ENCODE assay signal across 22 cellular contexts in the genomic region with DNA sequence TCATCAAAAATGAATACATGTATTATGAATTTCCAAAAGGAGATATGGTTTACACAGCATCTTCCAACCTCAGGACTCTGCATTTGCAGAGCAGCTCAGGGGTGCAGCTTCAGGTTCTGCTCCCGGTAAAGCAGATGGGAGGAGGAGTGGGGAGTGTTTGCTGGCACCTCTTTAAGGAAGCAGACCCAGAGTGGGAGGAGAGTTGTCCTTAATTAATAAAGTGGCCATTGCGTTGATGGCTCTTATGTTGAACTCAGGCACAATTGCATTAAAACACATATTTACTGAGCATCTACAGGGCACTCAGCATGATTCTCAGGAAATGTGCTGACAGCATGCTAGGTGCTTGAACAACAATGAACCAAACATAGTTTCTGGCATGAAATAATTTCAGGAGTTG.
"Had no signal": no experiment of that assay in that cellular context is flagged by ENCODE, and none has a peak within 500 bp of the region (broad histone marks: within the 10 kb centered on the region; RNA-seq: fewer than 3 reads in every experiment).

No MANE protein-coding gene starts in this region.

- H3K4me1 ChIP-seq: gastrocnemius medialis, psoas muscle, right lobe of liver, suprapubic skin, tibial artery had no signal

- H3K36me3 Mint-ChIP-seq: naive B cell; stimulated activated effector memory CD8-positive, alpha-beta T cell treated with anti-CD3 and anti-CD28 coated beads, Interleukin-12 subunit alpha, Interleukin-12 subunit beta, amount 100 ng/mL, for 72 hours had no signal

- H3K9me3 ChIP-seq: esophagus muscularis mucosa, gastrocnemius medialis, heart right ventricle, left ventricle myocardium inferior, neutrophil, psoas muscle, right lobe of liver, suprapubic skin, tibial artery, upper lobe of left lung, vagina had no signal

- FAIRE-seq: keratinocyte had no signal

- H3K27ac Mint-ChIP-seq: effector memory CD8-positive, alpha-beta T cell; naive B cell; stimulated activated effector memory CD8-positive, alpha-beta T cell treated with anti-CD3 and anti-CD28 coated beads, Interleukin-12 subunit alpha, Interleukin-12 subunit beta, amount 100 ng/mL, for 72 hours had no signal

- H3K27ac ChIP-seq: epithelial cell of prostate, esophagus muscularis mucosa, gastrocnemius medialis, heart right ventricle, left ventricle myocardium inferior, neutrophil, psoas muscle, right lobe of liver, suprapubic skin, tibial artery, upper lobe of left lung, vagina had no signal

- H3K4me3 ChIP-seq: esophagus muscularis mucosa, gastrocnemius medialis, heart right ventricle, left ventricle myocardium inferior, psoas muscle, right lobe of liver, suprapubic skin, tibial artery, upper lobe of left lung, vagina had no signal

- H3K4me3 Mint-ChIP-seq: effector memory CD8-positive, alpha-beta T cell; stimulated activated effector memory CD8-positive, alpha-beta T cell treated with anti-CD3 and anti-CD28 coated beads, Interleukin-12 subunit alpha, Interleukin-12 subunit beta, amount 100 ng/mL, for 72 hours had no signal

- H3K4me1 Mint-ChIP-seq: naive B cell; stimulated activated effector memory CD8-positive, alpha-beta T cell treated with anti-CD3 and anti-CD28 coated beads, Interleukin-12 subunit alpha, Interleukin-12 subunit beta, amount 100 ng/mL, for 72 hours had no signal

- DNase-seq: effector memory CD8-positive, alpha-beta T cell; gastrocnemius medialis; heart right ventricle; hypothalamus; left ventricle myocardium inferior; mesendoderm; naive B cell; psoas muscle; retina; right lobe of liver; stimulated activated CD4-positive, alpha-beta T cell treated with anti-CD3 and anti-CD28 coated beads, Interleukin-4, amount 100 ng/mL, for 1 hour; stimulated activated CD8-positive, alpha-beta memory T cell treated with anti-CD3 and anti-CD28 coated beads, Interleukin-4, amount 100 ng/mL, for 48 hours; stimulated activated naive CD8-positive, alpha-beta T cell treated with anti-CD3 and anti-CD28 coated beads, Interleukin-15, Interleukin-2, amounts not matched to agents 100 U/mL and 50 U/mL, for 24 hours; tibial artery; upper lobe of left lung had no signal

- H3K36me3 ChIP-seq: esophagus muscularis mucosa, gastrocnemius medialis, heart right ventricle, left ventricle myocardium inferior, neutrophil, right lobe of liver, suprapubic skin, tibial artery, upper lobe of left lung, vagina had no signal

- H3K27me3 ChIP-seq: esophagus muscularis mucosa, gastrocnemius medialis, heart right ventricle, neutrophil, right lobe of liver, tibial artery, upper lobe of left lung, vagina had no signal

- ATAC-seq: effector memory CD8-positive, alpha-beta T cell; gastrocnemius medialis; heart right ventricle; psoas muscle; right lobe of liver; stimulated activated effector memory CD8-positive, alpha-beta T cell treated with anti-CD3 and anti-CD28 coated beads, Interleukin-12 subunit alpha, Interleukin-12 subunit beta, amount 100 ng/mL, for 72 hours; stimulated activated naive CD8-positive, alpha-beta T cell treated with anti-CD3 and anti-CD28 coated beads, Interleukin-15, Interleukin-2, amounts not matched to agents 100 U/mL and 50 U/mL, for 24 hours had no signal
